9 cellular contexts compared by ENCODE assay signal in the genomic region with DNA sequence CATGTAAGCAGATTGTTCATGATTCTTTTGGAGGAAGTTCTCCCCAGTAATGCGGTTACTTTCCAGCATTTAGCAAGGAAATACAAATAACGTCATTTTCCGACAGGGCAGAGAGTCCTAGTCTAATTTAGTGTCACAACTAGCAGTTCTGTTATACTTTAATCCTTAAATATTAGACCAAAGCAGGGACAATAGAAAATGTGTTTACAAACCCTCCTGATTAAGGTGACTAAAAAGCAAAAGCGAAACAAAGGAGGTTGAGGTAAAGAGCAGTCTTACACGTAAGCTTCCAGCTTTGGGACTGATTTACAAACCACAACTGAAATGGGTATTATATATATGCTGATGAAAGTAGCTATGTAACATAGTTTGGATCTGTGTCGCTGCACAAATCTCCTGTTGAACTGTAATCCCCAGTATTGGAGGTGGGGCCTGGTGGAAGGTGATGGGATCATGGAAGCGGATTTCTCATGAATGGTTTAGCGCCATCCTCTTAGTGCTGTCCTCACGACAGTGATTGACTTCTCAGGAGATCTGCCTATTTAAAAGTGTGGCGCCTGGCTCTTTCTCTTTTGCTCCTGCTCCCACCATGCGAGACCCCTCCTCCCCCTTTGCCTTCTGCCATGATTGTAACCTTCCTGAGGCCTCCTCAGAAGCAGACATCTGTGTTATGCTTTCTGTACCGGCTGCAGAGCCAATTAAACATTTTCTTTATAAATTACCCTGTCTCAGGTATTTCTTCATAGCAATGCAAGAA.
A peak's percentile ranks its signal among the peaks of the same experiment; 100 is the strongest.
DNase-seq lines count a peak whose midpoint lies in the region; ATAC-seq and FAIRE-seq lines count a peak whose summit lies in the region.
"Had no signal": no experiment of that assay in that cellular context is flagged by ENCODE, and none has a peak within 500 bp of the region (broad histone marks: within the 10 kb centered on the region; RNA-seq: fewer than 3 reads in every experiment).

No MANE protein-coding gene starts in this region.

- FAIRE-seq in frontal cortex (lab: Jason Lieb, UNC): no peak

- peak overlapping the region; percentile 12 to 54 (median 30); a peak in 10 of 20 replicates for H3K4me3 ChIP-seq in BLaER1 treated with 17β-estradiol and CSF1 and Interleukin-3, amounts not matched to agents 10 nM and 100 nM

- ATAC-seq in GM19043 (IDR thresholded peaks at IDR 0.05; ENCODE audit: low read depth, unreplicated experiment) (peak; percentile 78), HG03097 (IDR thresholded peaks at IDR 0.05; ENCODE audit: low FRiP score, unreplicated experiment) (peak; percentile 88)

- peaks cover 35 to 66% (median 47%) of the 10 kb centered on the region in 10 experiments for H3K4me1 ChIP-seq in BLaER1 treated with 17β-estradiol and CSF1 and Interleukin-3, amounts not matched to agents 10 nM and 100 nM

- DNase-seq in central memory CD4-positive, alpha-beta T cell: peak; percentile 14
- DNase-seq in NCI-H2196 treated with DMSO at 0.1 percent for 48 hours (lab: John Stamatoyannopoulos, UW; ENCODE audit: unreplicated experiment) (no peak), NCI-H524 (lab: John Stamatoyannopoulos, UW) (no peak), frontal cortex (ENCODE audit: low spot score in 2 of 2) (no peak)
- DNase-seq in stimulated activated naive CD4-positive, alpha-beta T cell treated with Interleukin-2 at 50 U/mL for 16 hours (lab: John Stamatoyannopoulos, UW): no peak
- DNase-seq: cortex of kidney had no signal

- H4K20me1 ChIP-seq in BLaER1 treated with 17β-estradiol and CSF1 and Interleukin-3, amounts not matched to agents 10 nM and 100 nM: no peaks in the 10 kb centered on the region

- peak overlapping the region in 9 of 11 experiments; percentile 33 to 60 (median 50); a peak in 12 of 22 replicates for H3K9ac ChIP-seq in BLaER1 treated with 17β-estradiol and CSF1 and Interleukin-3, amounts not matched to agents 10 nM and 100 nM

- H3K27ac ChIP-seq in BLaER1 treated with 17β-estradiol and CSF1 and Interleukin-3, amounts not matched to agents 10 nM and 100 nM: peak overlapping the region; percentile 14 to 57 (median 34); a peak in 14 of 22 replicates

- peak overlapping the region; percentile 70 to 84 (median 78) for H3K4me2 ChIP-seq in BLaER1 treated with 17β-estradiol and CSF1 and Interleukin-3, amounts not matched to agents 10 nM and 100 nM

- H3K36me3 ChIP-seq in BLaER1 treated with 17β-estradiol and CSF1 and Interleukin-3, amounts not matched to agents 10 nM and 100 nM: no peaks in the 10 kb centered on the region

- H3K27me3 ChIP-seq in BLaER1 treated with 17β-estradiol and CSF1 and Interleukin-3, amounts not matched to agents 10 nM and 100 nM: no peaks in the 10 kb centered on the region

- peaks cover 0 to 8% (median 0%) of the 10 kb centered on the region in 11 experiments; a peak in 4 of 22 replicates for H3K9me3 ChIP-seq in BLaER1 treated with 17β-estradiol and CSF1 and Interleukin-3, amounts not matched to agents 10 nM and 100 nM (replicated peaks in 1 of 11)
